8 cellular contexts compared by ENCODE assay signal in genomic region chr10:97081621-97082235, GRCh38.
DNase-seq lines count a peak whose midpoint lies in the region; ATAC-seq, FAIRE-seq and TF ChIP-seq lines count a peak whose summit lies in the region.

No MANE protein-coding gene starts in this region.

- H3K9me3 ChIP-seq in astrocyte (ENCODE audit: insufficient read depth, low read depth, low read length): no peaks in the 10 kb centered on the region

- no peak overlapping the region for H3K4me3 Mint-ChIP-seq in astrocyte (ENCODE audit: unreplicated experiment)

- no peak overlapping the region for H3K27ac Mint-ChIP-seq in astrocyte (ENCODE audit: unreplicated experiment)

- no peak overlapping the region for H2AFZ ChIP-seq in astrocyte (ENCODE audit: low read depth, low read length)

- H3K79me2 ChIP-seq in astrocyte (ENCODE audit: insufficient read depth, low read length): no peaks in the 10 kb centered on the region

- TF ChIP-seq CTCF in HFF-Myc (IDR thresholded peaks at IDR 0.05; ENCODE audit: low read depth, low read length, missing control alignments) (peak; percentile 95), astrocyte (IDR thresholded peaks at IDR 0.05; ENCODE audit: insufficient read depth, low read depth, low read length) (peak; percentile 86)

- DNase-seq in AML-193 (lab: John Stamatoyannopoulos, UW): peak; percentile 18 to 41
- peak; percentile 29 for DNase-seq in HFF-Myc (ENCODE audit: extremely low read depth, low read depth)
- DNase-seq in T-helper 1 cell: peak in 4 of 5 donors; percentile 40 to 51 (median 46)
- DNase-seq in astrocyte (ENCODE audit: low read depth): peak; percentile 37
- peak; percentile 64 for DNase-seq in iris pigment epithelial cell (ENCODE audit: low read depth)
- peak in 2 of 3 experiments; percentile 9 to 39 for DNase-seq in stimulated activated CD4-positive, alpha-beta T cell treated with anti-CD3 and anti-CD28 coated beads, TNF-alpha, amount 100 ng/mL, for 4 hours (ENCODE audit: low read depth in 3 of 3)
- no peak for DNase-seq in NCI-H187 treated with DMSO at 0.1 percent for 48 hours (lab: John Stamatoyannopoulos, UW)

- no peaks in the 10 kb centered on the region for H3K4me1 Mint-ChIP-seq in astrocyte (ENCODE audit: low read depth, unreplicated experiment)

- H3K4me2 ChIP-seq in astrocyte (ENCODE audit: low read length): no peak overlapping the region

- H3K27ac ChIP-seq in astrocyte (ENCODE audit: low read depth, low read length): no peak overlapping the region

- H3K36me3 ChIP-seq in astrocyte (ENCODE audit: insufficient read depth, low read length): no peaks in the 10 kb centered on the region

- ATAC-seq in HG03045 (IDR thresholded peaks at IDR 0.05; ENCODE audit: unreplicated experiment): no peak

- peaks cover 66% of the 10 kb centered on the region for H3K27me3 Mint-ChIP-seq in astrocyte (ENCODE audit: low read depth, unreplicated experiment)

- FAIRE-seq in astrocyte (lab: Jason Lieb, UNC): peak; percentile 37

- no peak overlapping the region for H3K9ac ChIP-seq in astrocyte (ENCODE audit: low read length)

- H3K27me3 ChIP-seq in astrocyte (ENCODE audit: insufficient read depth, low read length): peaks cover 26% of the 10 kb centered on the region

- H3K36me3 Mint-ChIP-seq in astrocyte (ENCODE audit: low read depth, unreplicated experiment): no peaks in the 10 kb centered on the region

- no peaks in the 10 kb centered on the region for H3K4me1 ChIP-seq in astrocyte (ENCODE audit: insufficient read depth, low read length)

- H3K9me3 Mint-ChIP-seq in astrocyte (ENCODE audit: unreplicated experiment): no peaks in the 10 kb centered on the region

- H3K4me3 ChIP-seq in HFF-Myc (replicated peaks; ENCODE audit: low read depth, low read length) (no peak overlapping the region), astrocyte (ENCODE audit: insufficient read depth, low read depth, low read length) (no peak overlapping the region)

- no peaks in the 10 kb centered on the region for H4K20me1 ChIP-seq in astrocyte (ENCODE audit: insufficient read depth, low read length)
